In genomic region chr18:26367425-26367824, GRCh38 we compare ENCODE assay signal across 33 cellular contexts.
"Had no signal": no experiment of that assay in that cellular context is flagged by ENCODE, and none has a peak within 500 bp of the region (broad histone marks: within the 10 kb centered on the region; RNA-seq: fewer than 3 reads in every experiment).

No MANE protein-coding gene starts in this region.

- H3K27me3 ChIP-seq: MG63 had no signal

- H3K4me3 ChIP-seq: MG63 had no signal

- H3K9me3 ChIP-seq: MG63 had no signal

- DNase-seq: Karpas-422, Kasumi-1, MG63, MM.1S, NCI-H1048, NCI-H1092, NCI-H1092 treated with DMSO at 0.1 percent for 48 hours, NCI-H1105, NCI-H1105 treated with DMSO at 0.1 percent for 48 hours, NCI-H1417, NCI-H1417 treated with DMSO at 0.1 percent for 48 hours, NCI-H1436, NCI-H1436 treated with DMSO at 0.1 percent for 48 hours, NCI-H146, NCI-H1694, NCI-H1694 treated with DMSO at 0.1 percent for 48 hours, NCI-H187, NCI-H187 treated with DMSO at 0.1 percent for 48 hours, NCI-H1930, NCI-H2029, NCI-H2029 treated with DMSO at 0.1 percent for 48 hours, NCI-H2081, NCI-H2081 treated with DMSO at 0.1 percent for 48 hours, NCI-H2107, NCI-H2171, NCI-H2171 treated with DMSO at 0.1 percent for 48 hours, NCI-H2227 treated with DMSO at 0.1 percent for 48 hours, NCI-H226, NCI-H345, NCI-H446, NCI-H446 treated with DMSO at 0.1 percent for 48 hours, NCI-H510A had no signal

- H3K27ac ChIP-seq: KMS-11 had no signal

- H3K36me3 ChIP-seq: MG63 had no signal

- H3K4me2 ChIP-seq: KMS-11 had no signal
